30 cellular contexts compared by ENCODE assay signal in genomic region chr4:145496292-145496691, GRCh38.
"Had no signal": no experiment of that assay in that cellular context is flagged by ENCODE, and none has a peak within 500 bp of the region (broad histone marks: within the 10 kb centered on the region; RNA-seq: fewer than 3 reads in every experiment).

No MANE protein-coding gene starts in this region.

- H3K9me3 Mint-ChIP-seq: dendritic cell treated with granulocyte-macrophage colony-stimulating factor and Interleukin-4, amounts not matched to agents 40 ng/mL and 50 ng/mL, for 4 days; endodermal cell; mesothelial cell of epicardium; nephron; neural progenitor cell; stimulated activated naive B cell treated with anti-CD40 and anti-IgM and Interleukin-4, amounts not matched to agents 10 μg/mL and 1 μg/mL and 100 μg/mL, for 72 hours; stimulated activated naive CD8-positive, alpha-beta T cell treated with anti-CD3 and anti-CD28 coated beads, Interleukin-15, Interleukin-2, amounts not matched to agents 100 ng/mL and 50 ng/mL, for 24 hours had no signal

- DNase-seq: effector CD8-positive, alpha-beta T cell; endodermal cell; foreskin melanocyte; glutamatergic neuron; heart right ventricle; hippocampal formation; left cardiac atrium; left lung; mesenchymal stem cell; mucosa of descending colon; naive B cell; right lobe of liver; small intestine; stimulated activated CD4-positive, alpha-beta T cell treated with anti-CD3 and anti-CD28 coated beads, Interleukin-15, amount 100 ng/mL, for 24 hours; stimulated activated CD4-positive, alpha-beta T cell treated with anti-CD3 and anti-CD28 coated beads, Interleukin-2, amount 100 ng/mL, for 48 hours; stimulated activated naive B cell treated with anti-CD40 and anti-IgM and Interleukin-4, amounts not matched to agents 10 μg/mL and 1 μg/mL and 100 μg/mL, for 72 hours; upper lobe of left lung had no signal

- H3K36me3 Mint-ChIP-seq: naive B cell; stimulated activated naive B cell treated with anti-CD40 and anti-IgM and Interleukin-4, amounts not matched to agents 10 μg/mL and 1 μg/mL and 100 μg/mL, for 72 hours had no signal

- H3K4me3 ChIP-seq: heart right ventricle, left lung, mucosa of descending colon, neural progenitor cell, right lobe of liver, thoracic aorta, tibial nerve, upper lobe of left lung had no signal

- FAIRE-seq: islet of Langerhans, small intestine, urothelium cell line had no signal

- H3K27ac ChIP-seq: epithelial cell of prostate, heart right ventricle, left lung, neural progenitor cell, parathyroid adenoma, right lobe of liver, thoracic aorta, tibial nerve, upper lobe of left lung had no signal

- H3K4me2 ChIP-seq: neural progenitor cell had no signal

- H3K27me3 ChIP-seq: heart right ventricle, left lung, neural progenitor cell, right lobe of liver, tibial nerve, upper lobe of left lung had no signal

- H3K9ac ChIP-seq: neural progenitor cell, parathyroid adenoma had no signal

- H3K4me3 Mint-ChIP-seq: dendritic cell treated with granulocyte-macrophage colony-stimulating factor and Interleukin-4, amounts not matched to agents 40 ng/mL and 50 ng/mL, for 4 days; endodermal cell; mesothelial cell of epicardium; naive B cell; nephron; neural progenitor cell; stimulated activated naive B cell treated with anti-CD40 and anti-IgM and Interleukin-4, amounts not matched to agents 10 μg/mL and 1 μg/mL and 100 μg/mL, for 72 hours; stimulated activated naive CD8-positive, alpha-beta T cell treated with anti-CD3 and anti-CD28 coated beads, Interleukin-15, Interleukin-2, amounts not matched to agents 100 ng/mL and 50 ng/mL, for 24 hours had no signal

- H3K9me3 ChIP-seq: heart right ventricle, left lung, mucosa of descending colon, right lobe of liver, thoracic aorta, tibial nerve, upper lobe of left lung had no signal

- H3K27me3 Mint-ChIP-seq: dendritic cell treated with granulocyte-macrophage colony-stimulating factor and Interleukin-4, amounts not matched to agents 40 ng/mL and 50 ng/mL, for 4 days; progenitor cell of endocrine pancreas had no signal

- ATAC-seq: esophagus mucosa; heart right ventricle; left cardiac atrium; left lung; mucosa of descending colon; right lobe of liver; stimulated activated naive B cell treated with anti-CD40 and anti-IgM and Interleukin-4, amounts not matched to agents 10 μg/mL and 1 μg/mL and 100 μg/mL, for 72 hours had no signal

- H3K36me3 ChIP-seq: heart right ventricle, left lung, neural progenitor cell, right lobe of liver, thoracic aorta, tibial nerve, upper lobe of left lung had no signal

- H3K27ac Mint-ChIP-seq: dendritic cell treated with granulocyte-macrophage colony-stimulating factor and Interleukin-4, amounts not matched to agents 40 ng/mL and 50 ng/mL, for 4 days; endodermal cell; mesothelial cell of epicardium; naive B cell; nephron; neural progenitor cell; progenitor cell of endocrine pancreas; stimulated activated naive B cell treated with anti-CD40 and anti-IgM and Interleukin-4, amounts not matched to agents 10 μg/mL and 1 μg/mL and 100 μg/mL, for 72 hours; stimulated activated naive CD8-positive, alpha-beta T cell treated with anti-CD3 and anti-CD28 coated beads, Interleukin-15, Interleukin-2, amounts not matched to agents 100 ng/mL and 50 ng/mL, for 24 hours had no signal

- H2AFZ ChIP-seq: neural progenitor cell, parathyroid adenoma had no signal
